ENCODE assay signal across 8 cellular contexts in genomic region chr6:36028088-36028886, GRCh38. TPM values are rescaled to one million over a fixed set of nuclear protein-coding genes. Genes with fewer than 3 reads are reported as not detected.
A peak's percentile ranks its signal among the peaks of the same experiment; 100 is the strongest.
DNase-seq lines count a peak whose midpoint lies in the region; ATAC-seq and TF ChIP-seq lines count a peak whose summit lies in the region.

No MANE protein-coding gene starts in this region.

- H3K27me3 Mint-ChIP-seq in activated naive CD8-positive, alpha-beta T cell treated with anti-CD3 and anti-CD28 coated beads for 36 hours, result peaks cover 32% of the 10 kb centered on the region

- intact Hi-C loops in left ventricle myocardium inferior (cut with micrococcal nuclease) (no loop called here), prostate gland (cut with DNase I) (loop anchor here (5.0 to 10.0 kb wide), 2 partner anchors 337 to 446 kb away; no protein-coding TSS in a partner anchor)

- H3K4me3 Mint-ChIP-seq in activated naive CD8-positive, alpha-beta T cell treated with anti-CD3 and anti-CD28 coated beads for 36 hours, result peak overlapping the region; percentile 90

- no peaks in the 10 kb centered on the region for H3K9me3 ChIP-seq in left ventricle myocardium inferior (replicated peaks)
- H3K9me3 ChIP-seq in prostate gland, result no peaks in the 10 kb centered on the region

- H3K27me3 ChIP-seq in left ventricle myocardium inferior (ENCODE audit: low read depth), result peaks cover 17% of the 10 kb centered on the region
- no peaks in the 10 kb centered on the region for H3K27me3 ChIP-seq in prostate gland (replicated peaks; ENCODE audit: insufficient read depth)

- H3K4me1 Mint-ChIP-seq in activated naive CD8-positive, alpha-beta T cell treated with anti-CD3 and anti-CD28 coated beads for 36 hours, result peaks cover 31% of the 10 kb centered on the region

- no peak for TF ChIP-seq POLR2A in prostate gland (IDR thresholded peaks at IDR 0.05)

- H3K36me3 ChIP-seq in left ventricle myocardium inferior (no peaks in the 10 kb centered on the region), prostate gland (no peaks in the 10 kb centered on the region)

- in situ Hi-C loops in GM13977 (cut with MboI; ENCODE audit: low pct_unique_long_range_greater_than_20kb, low sequenced_read_pairs, unreplicated experiment), result no loop called here

- TF ChIP-seq CTCF in left ventricle myocardium inferior (IDR thresholded peaks at IDR 0.05; ENCODE audit: borderline replicate concordance) (no peak), prostate gland (IDR thresholded peaks at IDR 0.05) (no peak), GM13977 (IDR thresholded peaks at IDR 0.05; ENCODE audit: extremely low read depth, insufficient read depth, missing control alignments) (no peak)

- H3K27ac Mint-ChIP-seq in activated naive CD8-positive, alpha-beta T cell treated with anti-CD3 and anti-CD28 coated beads for 36 hours, result peak overlapping the region; percentile 96

- ATAC-seq in HG03039 (IDR thresholded peaks at IDR 0.05; ENCODE audit: unreplicated experiment), result peak; percentile 14

- peak overlapping the region; percentile 97 for H3K4me3 ChIP-seq in left ventricle myocardium inferior
- H3K4me3 ChIP-seq in prostate gland, result peak overlapping the region; percentile 99

- under 1% methylated on average over 41 of the region's 45 CpGs for WGBS in prostate gland

- H3K36me3 Mint-ChIP-seq in activated naive CD8-positive, alpha-beta T cell treated with anti-CD3 and anti-CD28 coated beads for 36 hours, result peaks cover 17% of the 10 kb centered on the region

- H3K27ac ChIP-seq in left ventricle myocardium inferior (replicated peaks), result peak overlapping the region; percentile 96
- H3K27ac ChIP-seq in prostate gland, result peak overlapping the region; percentile 87 to 93

- H3K9me3 Mint-ChIP-seq in activated naive CD8-positive, alpha-beta T cell treated with anti-CD3 and anti-CD28 coated beads for 36 hours, result no peaks in the 10 kb centered on the region

- peak; percentile 70 for DNase-seq in NCI-H82 (lab: John Stamatoyannopoulos, UW)
- DNase-seq in NCI-H82 treated with DMSO at 0.1 percent for 48 hours (lab: John Stamatoyannopoulos, UW; ENCODE audit: unreplicated experiment), result no peak
- peak; percentile 32 for DNase-seq in RPMI7951 (ENCODE audit: low read depth)
- peak; percentile 37 for DNase-seq in activated naive CD8-positive, alpha-beta T cell treated with anti-CD3 and anti-CD28 coated beads for 36 hours
- peak; percentile 32 for DNase-seq in left ventricle myocardium inferior
- peak; percentile 17 for DNase-seq in prostate gland (ENCODE audit: low spot score)
- no peak for DNase-seq in GM13977 (ENCODE audit: low spot score)

- peaks cover 56% of the 10 kb centered on the region for H3K4me1 ChIP-seq in left ventricle myocardium inferior
- H3K4me1 ChIP-seq in prostate gland (replicated peaks), result no peaks in the 10 kb centered on the region

RNA-seq across cellular contexts. Expression of gene MAPK14, which starts 0.7 kb away (rescaled TPM):
- 54.5 and 62.5 TPM in 2 replicates for total RNA-seq in RPMI7951 (2014; rRNA removed; shearing (Covaris generic))
- 10 to 100 TPM; 40.7 TPM for total RNA-seq in activated naive CD8-positive, alpha-beta T cell treated with anti-CD3 and anti-CD28 coated beads for 36 hours
- total RNA-seq in left ventricle myocardium inferior (24.5 TPM), prostate gland (10 to 100 TPM; 36.7 to 43.2 TPM)

RNA-seq across cellular contexts. Expression of gene SLC26A8, which starts 3.8 kb away (rescaled TPM):
- not detected in 2 replicates for total RNA-seq in RPMI7951 (2014; rRNA removed; shearing (Covaris generic))
- under 1 TPM in 1 of 2 experiments, not detected in 1; 0.06 TPM for total RNA-seq in activated naive CD8-positive, alpha-beta T cell treated with anti-CD3 and anti-CD28 coated beads for 36 hours
- total RNA-seq in left ventricle myocardium inferior, result not detected
- 10 to 100 TPM in 1 of 2 donors, not detected in 1; 15.2 TPM for total RNA-seq in prostate gland

Comparison
In these comparisons a context has a peak if more than half of its experiments do, and no peak if none do; other contexts are left out.
1. DNase-seq: peak in NCI-H82 (single experiment), RPMI7951 (single experiment), activated naive CD8-positive, alpha-beta T cell treated with anti-CD3 and anti-CD28 coated beads for 36 hours (single experiment), left ventricle myocardium inferior (single experiment) and prostate gland (single experiment); none in NCI-H82 treated with DMSO at 0.1 percent for 48 hours (single experiment) and GM13977 (single experiment).